Comparison of ENCODE assay signal across 14 cellular contexts in the genomic region with DNA sequence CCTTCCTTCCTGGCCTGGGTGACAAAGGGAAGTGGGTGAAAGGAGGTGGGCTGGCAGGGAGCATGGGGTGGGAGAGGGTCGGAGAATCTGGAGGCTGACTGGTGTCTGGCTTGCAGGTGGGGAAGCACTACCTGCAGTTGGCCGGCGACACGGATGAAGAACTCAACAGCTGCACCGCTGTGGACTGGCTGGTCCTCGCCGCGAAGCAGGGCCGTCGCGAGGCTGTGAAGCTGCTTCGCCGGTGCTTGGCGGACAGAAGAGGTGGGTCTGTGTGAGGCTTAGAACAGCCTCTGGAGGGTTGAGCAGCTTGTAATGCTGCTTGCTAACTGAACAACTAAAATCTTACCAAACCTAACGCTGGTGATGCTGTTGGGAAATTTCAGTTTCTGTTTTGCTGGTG. TPM values are rescaled to one million over a fixed set of nuclear protein-coding genes. Genes with fewer than 3 reads are reported as not detected.
DNase-seq lines count a peak whose midpoint lies in the region; ATAC-seq and TF ChIP-seq lines count a peak whose summit lies in the region.
"Had no signal": no experiment of that assay in that cellular context is flagged by ENCODE, and none has a peak within 500 bp of the region (broad histone marks: within the 10 kb centered on the region; RNA-seq: fewer than 3 reads in every experiment).

No MANE protein-coding gene starts in this region.

- H3K27me3 ChIP-seq in BLaER1: no peaks in the 10 kb centered on the region
- no peaks in the 10 kb centered on the region for H3K27me3 ChIP-seq in GM23338 (ENCODE audit: insufficient read depth)
- no peaks in the 10 kb centered on the region for H3K27me3 ChIP-seq in lower lobe of right lung (ENCODE audit: low read depth)
- H3K27me3 ChIP-seq in trophoblast cell (ENCODE audit: insufficient read depth, low read length): no peaks in the 10 kb centered on the region
- no peaks in the 10 kb centered on the region for H3K27me3 ChIP-seq in A673 (replicated peaks; ENCODE audit: insufficient read depth, low read depth, low read length, poor library complexity)
- H3K27me3 ChIP-seq: BE2C had no signal

- H3K23ac ChIP-seq in trophoblast cell (ENCODE audit: low read length): no peak overlapping the region

- no TSS peak for BruUV-seq in A673 (replicated peaks; lab: Mats Ljungman, UMichigan)

- peaks cover 9% of the 10 kb centered on the region for H3K36me3 Mint-ChIP-seq in GM23338 (ENCODE audit: low read depth)
- H3K36me3 Mint-ChIP-seq: CD14-positive monocyte had no signal

- no peak overlapping the region for H2AFZ ChIP-seq in GM23338
- H2AFZ ChIP-seq in trophoblast cell (ENCODE audit: insufficient read depth, low read length, poor library complexity): no peak overlapping the region

- H2BK12ac ChIP-seq in trophoblast cell (ENCODE audit: low read length): no peak overlapping the region

- no peak for ATAC-seq in GM23338
- ATAC-seq in lower lobe of right lung: no peak

- H3K79me2 ChIP-seq in GM23338 (replicated peaks; ENCODE audit: insufficient read depth): no peaks in the 10 kb centered on the region
- H3K79me2 ChIP-seq in trophoblast cell (ENCODE audit: control insufficient read depth, insufficient read depth, low read length, poor library complexity): no peaks in the 10 kb centered on the region

- H3K4me2 ChIP-seq in BLaER1 (peak overlapping the region; percentile 46), GM23338 (no peak overlapping the region), trophoblast cell (ENCODE audit: low read length) (no peak overlapping the region)

- H3K4me3 Mint-ChIP-seq in GM23338: no peak overlapping the region
- H3K4me3 Mint-ChIP-seq: CD4-positive, alpha-beta memory T cell had no signal

- H3K79me1 ChIP-seq in trophoblast cell (ENCODE audit: low read length): no peaks in the 10 kb centered on the region

- H3K18ac ChIP-seq in trophoblast cell (ENCODE audit: low read length): no peak overlapping the region

- no peak overlapping the region for H4K8ac ChIP-seq in trophoblast cell (ENCODE audit: low read depth, low read length)

- intact Hi-C loops in lower lobe of right lung (cut with DNase I) (no loop called here), A673 (cut with micrococcal nuclease; ENCODE audit: unreplicated experiment) (no loop called here)

- peaks cover 4% of the 10 kb centered on the region for H3K27me3 Mint-ChIP-seq in GM23338 (ENCODE audit: insufficient read depth, low read depth, poor library complexity)
- H3K27me3 Mint-ChIP-seq: CD4-positive, alpha-beta memory T cell had no signal

- H2BK5ac ChIP-seq in trophoblast cell (ENCODE audit: low read depth, low read length, poor library complexity): no peak overlapping the region

- H4K20me1 ChIP-seq in BLaER1 (0 out of 2 replicates have a peak, but pooled peaks cover 5% of the 10 kb centered on the region), GM23338 (replicated peaks; ENCODE audit: insufficient read depth) (peaks cover 9% of the 10 kb centered on the region; the same call in 1 of the 2 replicates)

- TF ChIP-seq CTCF in GM23338 (conservative IDR thresholded peaks at IDR 0.05; ENCODE audit: low read depth in 2 of 2): no peak
- TF ChIP-seq CTCF in lower lobe of right lung (IDR thresholded peaks at IDR 0.05): no peak
- TF ChIP-seq CTCF in A673 (conservative IDR thresholded peaks at IDR 0.05; ENCODE audit: low read depth, low read length): no peak

- H2AK5ac ChIP-seq in trophoblast cell (ENCODE audit: low read length): no peak overlapping the region

- H3K9me3 ChIP-seq in BLaER1: no peaks in the 10 kb centered on the region
- no peaks in the 10 kb centered on the region for H3K9me3 ChIP-seq in lower lobe of right lung
- H3K9me3 ChIP-seq in trophoblast cell (ENCODE audit: insufficient read depth, low read depth, low read length): no peaks in the 10 kb centered on the region
- H3K9me3 ChIP-seq in A673 (ENCODE audit: low read depth, low read length, poor library complexity, severe bottlenecking): no peaks in the 10 kb centered on the region
- H3K9me3 ChIP-seq: BE2C, HAP-1 had no signal

- peaks cover 73% of the 10 kb centered on the region for H3K36me3 ChIP-seq in BLaER1
- H3K36me3 ChIP-seq in GM23338 (ENCODE audit: insufficient read depth): 0 out of 2 replicates have a peak, but pooled peaks cover 5% of the 10 kb centered on the region
- peaks cover 86% of the 10 kb centered on the region for H3K36me3 ChIP-seq in lower lobe of right lung
- peaks cover 73 to 77% of the 10 kb centered on the region in 2 experiments for H3K36me3 ChIP-seq in trophoblast cell (ENCODE audit: control insufficient read depth in 1 of 2, insufficient read depth in 2 of 2, low read length in 2 of 2)
- no peaks in the 10 kb centered on the region for H3K36me3 ChIP-seq in A673 (ENCODE audit: insufficient read depth, low read length, poor library complexity, severe bottlenecking)
- H3K36me3 ChIP-seq: HAP-1 had no signal

- WGBS in trophoblast cell (ENCODE audit: extremely low coverage, insufficient coverage, insufficient read length): no CpG with 5 or more reads among the region's 15 CpGs

- H3K27ac ChIP-seq in BLaER1 (peak overlapping the region; percentile 44; the same call in 1 of the 2 replicates), GM23338 (ENCODE audit: low read depth) (no peak overlapping the region), lower lobe of right lung (no peak overlapping the region), trophoblast cell (ENCODE audit: low read depth, low read length) (no peak overlapping the region), A673 (ENCODE audit: low read depth, low read length, poor library complexity, severe bottlenecking) (no peak overlapping the region)

- H3K4me3 ChIP-seq in BLaER1: no peak overlapping the region
- H3K4me3 ChIP-seq in GM23338: no peak overlapping the region
- H3K4me3 ChIP-seq in lower lobe of right lung: no peak overlapping the region
- H3K4me3 ChIP-seq in trophoblast cell (ENCODE audit: low read depth, low read length): peak overlapping the region; percentile 37
- no peak overlapping the region for H3K4me3 ChIP-seq in A673 (ENCODE audit: low read depth, low read length, poor library complexity, severe bottlenecking)
- H3K4me3 ChIP-seq: HAP-1 had no signal

- H4K12ac ChIP-seq in trophoblast cell (ENCODE audit: low read depth, low read length): no peak overlapping the region

- no peaks in the 10 kb centered on the region for H3K4me1 Mint-ChIP-seq in GM23338
- H3K4me1 Mint-ChIP-seq: CD14-positive monocyte; CD4-positive, alpha-beta memory T cell had no signal

- H3K4ac ChIP-seq in trophoblast cell (ENCODE audit: low read depth, low read length): no peak overlapping the region

- no peaks in the 10 kb centered on the region for H3K9me3 Mint-ChIP-seq in GM23338
- H3K9me3 Mint-ChIP-seq: CD14-positive monocyte; CD4-positive, alpha-beta memory T cell had no signal

- CTCF ChIA-PET in A673 (lab: Charles Lee): no interaction called here

- no peaks in the 10 kb centered on the region for H3F3A ChIP-seq in GM23338 (replicated peaks; ENCODE audit: low read depth)

- no peak for DNase-seq in GM23338 (ENCODE audit: low spot score)
- DNase-seq in lower lobe of right lung: peak; percentile 40
- no peak for DNase-seq in trophoblast cell
- DNase-seq in midbrain (lab: John Stamatoyannopoulos, UW): no peak
- DNase-seq in A673 (ENCODE audit: low spot score): no peak
- DNase-seq: ACHN; BE2C; CD4-positive, alpha-beta memory T cell; DMS153; DMS79; GDM1 had no signal

- H3K27ac Mint-ChIP-seq in GM23338: peak overlapping the region; percentile 70; the same call in 1 of the 2 replicates

- H3K9me2 ChIP-seq in GM23338 (ENCODE audit: insufficient read depth): no peaks in the 10 kb centered on the region

- H3K14ac ChIP-seq in trophoblast cell (ENCODE audit: low read length): no peak overlapping the region

- POLR2A ChIA-PET in A673 (lab: Charles Lee; ENCODE audit: low non-redundant PET): no interaction called here

- 0 out of 2 replicates have a peak overlapping the region, but pooled peaks have one; percentile 17 for H3K9ac ChIP-seq in BLaER1
- no peak overlapping the region for H3K9ac ChIP-seq in trophoblast cell (ENCODE audit: low read length)

- H3K4me1 ChIP-seq in BLaER1: peaks cover 58% of the 10 kb centered on the region
- H3K4me1 ChIP-seq in GM23338 (ENCODE audit: insufficient read depth): no peaks in the 10 kb centered on the region
- H3K4me1 ChIP-seq in lower lobe of right lung: no peaks in the 10 kb centered on the region
- no peaks in the 10 kb centered on the region for H3K4me1 ChIP-seq in trophoblast cell (ENCODE audit: control insufficient read depth in 1 of 2, insufficient read depth in 2 of 2, low read length in 2 of 2)
- H3K4me1 ChIP-seq in A673 (ENCODE audit: insufficient read depth, low read length, poor library complexity, severe bottlenecking): no peaks in the 10 kb centered on the region
- H3K4me1 ChIP-seq: BE2C, HAP-1 had no signal

- no peak overlapping the region for H4K91ac ChIP-seq in trophoblast cell (ENCODE audit: low read depth, low read length)

- no peak overlapping the region for H2BK120ac ChIP-seq in trophoblast cell (ENCODE audit: insufficient read depth, low read length, poor library complexity)

TF ChIP-seq in GM23338, 12 proteins besides CTCF, POLR2A, EP300 and RAD21 (continues in another document):
- TF ChIP-seq EZH2 (IDR thresholded peaks at IDR 0.05; ENCODE audit: low read depth, unreplicated experiment): no peak
- no peak for TF ChIP-seq ETS1 (IDR thresholded peaks at IDR 0.05)
- TF ChIP-seq JUNB (IDR thresholded peaks at IDR 0.05; ENCODE audit: unreplicated experiment): no peak

RNA-seq across cellular contexts. Expression of gene WFS1, which starts 19.2 kb away (rescaled TPM):
- total RNA-seq in GM23338 (2014; rRNA removed; shearing (Covaris generic)): 42.3 and 45.4 TPM in 2 replicates
- 24.2 and 24.7 TPM in 2 replicates for polyA plus RNA-seq in GM23338 (2016; fragmentation: Nextera tagmentation; extraction: Ambion mirVana)
- 70.3 TPM for total RNA-seq in lower lobe of right lung
- polyA plus RNA-seq in trophoblast cell (2013): 65.0 and 74.6 TPM in 2 replicates
- 14.0 and 15.6 TPM in 2 replicates for total RNA-seq in A673 (2021)
